Comparison of ENCODE assay signal across 24 cellular contexts in genomic region chr10:133201948-133202725, GRCh38. TPM values are rescaled to one million over a fixed set of nuclear protein-coding genes. Genes with fewer than 3 reads are reported as not detected.
A peak's percentile ranks its signal among the peaks of the same experiment; 100 is the strongest.
DNase-seq lines count a peak whose midpoint lies in the region; ATAC-seq, FAIRE-seq and TF ChIP-seq lines count a peak whose summit lies in the region.
"Had no signal": no experiment of that assay in that cellular context is flagged by ENCODE, and none has a peak within 500 bp of the region (broad histone marks: within the 10 kb centered on the region; RNA-seq: fewer than 3 reads in every experiment).

No MANE protein-coding gene starts in this region.

- H3K4me2 ChIP-seq in HepG2 (ENCODE audit: low read depth, low read length): no peak overlapping the region
- H3K4me2 ChIP-seq: GM23338 had no signal

- H3K36me3 Mint-ChIP-seq in chondrocyte (ENCODE audit: low read depth): no peaks in the 10 kb centered on the region
- no peaks in the 10 kb centered on the region for H3K36me3 Mint-ChIP-seq in activated naive CD8-positive, alpha-beta T cell treated with anti-CD3 and anti-CD28 coated beads for 36 hours
- H3K36me3 Mint-ChIP-seq: CD4-positive, alpha-beta memory T cell had no signal

- no peak overlapping the region for H3K27ac ChIP-seq in HepG2 (ENCODE audit: extremely low read length, insufficient read depth, low read length)
- H3K27ac ChIP-seq in right lobe of liver: no peak overlapping the region
- no peak overlapping the region for H3K27ac ChIP-seq in kidney (ENCODE audit: low read depth in 2 of 2, low read length in 2 of 2)
- no peak overlapping the region for H3K27ac ChIP-seq in vagina

- no peak overlapping the region for H3K9ac ChIP-seq in HepG2 (ENCODE audit: insufficient read depth, low read depth, low read length)
- no peak overlapping the region for H3K9ac ChIP-seq in kidney (ENCODE audit: low read length in 2 of 2)

- H3K4me1 ChIP-seq in HepG2 (ENCODE audit: insufficient read depth, low read length) (no peaks in the 10 kb centered on the region), right lobe of liver (no peaks in the 10 kb centered on the region), kidney (ENCODE audit: control insufficient read depth in 1 of 2, insufficient read depth in 1 of 2, low read depth in 1 of 2, low read length in 2 of 2) (no peaks in the 10 kb centered on the region), vagina (no peaks in the 10 kb centered on the region)
- H3K4me1 ChIP-seq: HAP-1 had no signal

- no peak overlapping the region for H3K27ac Mint-ChIP-seq in chondrocyte (ENCODE audit: unreplicated experiment)
- no peak overlapping the region for H3K27ac Mint-ChIP-seq in activated naive CD8-positive, alpha-beta T cell treated with anti-CD3 and anti-CD28 coated beads for 36 hours
- H3K27ac Mint-ChIP-seq: CD4-positive, alpha-beta memory T cell; GM23338; HFFc6 had no signal

- no peak overlapping the region for H2AFZ ChIP-seq in HepG2 (ENCODE audit: low read length)
- H2AFZ ChIP-seq: GM23338 had no signal

- no peaks in the 10 kb centered on the region for H3K4me1 Mint-ChIP-seq in chondrocyte (ENCODE audit: low read depth)
- no peaks in the 10 kb centered on the region for H3K4me1 Mint-ChIP-seq in activated naive CD8-positive, alpha-beta T cell treated with anti-CD3 and anti-CD28 coated beads for 36 hours
- H3K4me1 Mint-ChIP-seq: CD4-positive, alpha-beta memory T cell; GM23338 had no signal

- no TSS peak for BruUV-seq in HepG2 (replicated peaks; lab: Mats Ljungman, UMichigan)

- FAIRE-seq in HepG2 (lab: Jason Lieb, UNC) (no peak), kidney (lab: Jason Lieb, UNC) (no peak)
- FAIRE-seq: G401.6, GM12892, GM19239, H54 had no signal

- no peak overlapping the region for H3K4me3 Mint-ChIP-seq in chondrocyte (ENCODE audit: unreplicated experiment)
- H3K4me3 Mint-ChIP-seq in activated naive CD8-positive, alpha-beta T cell treated with anti-CD3 and anti-CD28 coated beads for 36 hours: no peak overlapping the region
- H3K4me3 Mint-ChIP-seq: CD4-positive, alpha-beta memory T cell; GM23338; HFFc6 had no signal

- H3K36me3 ChIP-seq in HepG2 (replicated peaks in 1 of 2; ENCODE audit: control insufficient read depth in 1 of 2, insufficient read depth in 2 of 2, low read length in 2 of 2): no peaks in the 10 kb centered on the region
- H3K36me3 ChIP-seq in right lobe of liver: no peaks in the 10 kb centered on the region
- no peaks in the 10 kb centered on the region for H3K36me3 ChIP-seq in kidney (ENCODE audit: control insufficient read depth in 1 of 2, insufficient read depth in 2 of 2, low read length in 2 of 2)
- H3K36me3 ChIP-seq in vagina: no peaks in the 10 kb centered on the region
- H3K36me3 ChIP-seq: HAP-1 had no signal

- POLR2A ChIA-PET in HepG2 (lab: Yijun Ruan, JAX): no interaction called here

- H4K20me1 ChIP-seq in HepG2 (ENCODE audit: insufficient read depth, low read length): no peaks in the 10 kb centered on the region

- no peak for TF ChIP-seq RAD21 in HepG2 (CRISPR knock-in tag; IDR thresholded peaks at IDR 0.05)

- intact Hi-C loops in HepG2 (cut with micrococcal nuclease; ENCODE audit: unreplicated experiment): no loop called here
- intact Hi-C loops in right lobe of liver (cut with DNase I): no loop called here
- intact Hi-C loops in kidney (cut with DNase I): no loop called here
- intact Hi-C loops in vagina (cut with DNase I): no loop called here

- 3% methylated on average over 5 of the region's 29 CpGs for WGBS in HepG2 (ENCODE audit: low lambda C conversion rate)
- 35% methylated on average over 4 of the region's 29 CpGs for WGBS in right lobe of liver (ENCODE audit: insufficient coverage, low coverage, low lambda C conversion rate, missing lambda C conversion rate)

- H3K4me3 ChIP-seq in HepG2 (replicated peaks in 1 of 3; ENCODE audit: insufficient read depth in 1 of 3, low read depth in 2 of 3, low read length in 3 of 3) (no peak overlapping the region), right lobe of liver (no peak overlapping the region), kidney (ENCODE audit: low read length in 2 of 2) (no peak overlapping the region), vagina (no peak overlapping the region)
- H3K4me3 ChIP-seq: GM23338, HAP-1 had no signal

- no peak for TF ChIP-seq CTCF in HepG2 (CRISPR knock-in tag; IDR thresholded peaks at IDR 0.05)
- TF ChIP-seq CTCF in right lobe of liver (IDR thresholded peaks at IDR 0.05): no peak
- no peak for TF ChIP-seq CTCF in chondrocyte (IDR thresholded peaks at IDR 0.05)
- no peak for TF ChIP-seq CTCF in kidney (IDR thresholded peaks at IDR 0.05; ENCODE audit: borderline replicate concordance, extremely low read depth, insufficient read depth)
- TF ChIP-seq CTCF in vagina (IDR thresholded peaks at IDR 0.05): no peak

- TF ChIP-seq POLR2A in HepG2 (IDR thresholded peaks at IDR 0.05; ENCODE audit: insufficient read depth in 1 of 2, low read depth in 2 of 2, low read length in 2 of 2) (no peak), right lobe of liver (IDR thresholded peaks at IDR 0.05) (no peak), vagina (IDR thresholded peaks at IDR 0.05) (no peak)

- DNase-seq in HepG2 (ENCODE audit: low spot score) (no peak), right lobe of liver (no peak), chondrocyte (ENCODE audit: low spot score) (peak; percentile 81), kidney (peak; percentile 64), anterior cingulate cortex (lab: John Stamatoyannopoulos, UW) (no peak), vagina (ENCODE audit: extremely low spot score in 2 of 2) (no peak)
- DNase-seq in activated naive CD8-positive, alpha-beta T cell treated with anti-CD3 and anti-CD28 coated beads for 36 hours: no peak
- DNase-seq: 8988T, C1 segment of cervical spinal cord, Calu3, COR-L47, DMS53, DMS79 treated with DMSO at 0.1 percent for 48 hours, HFFc6 had no signal

- CTCF ChIA-PET in HepG2 (lab: Yijun Ruan, JAX; ENCODE audit: low intra/inter-chr PET ratio, low total read pairs): no interaction called here

- in situ Hi-C loops in HepG2 (cut with HindIII; ENCODE audit: extremely low pct_ligation_motif_present, low pct_unique_long_range_greater_than_20kb): no loop called here

- no peaks in the 10 kb centered on the region for H3K9me3 Mint-ChIP-seq in chondrocyte (ENCODE audit: low read depth)
- H3K9me3 Mint-ChIP-seq in activated naive CD8-positive, alpha-beta T cell treated with anti-CD3 and anti-CD28 coated beads for 36 hours: no peaks in the 10 kb centered on the region
- H3K9me3 Mint-ChIP-seq: CD4-positive, alpha-beta memory T cell; GM23338 had no signal

- ATAC-seq in HepG2 (peak; percentile 17; the same call in 2 of the 3 replicates), right lobe of liver (no peak)
- ATAC-seq: GM23338 had no signal

- H3K9me3 ChIP-seq in HepG2 (ENCODE audit: low read length) (no peaks in the 10 kb centered on the region), right lobe of liver (no peaks in the 10 kb centered on the region), kidney (ENCODE audit: control insufficient read depth in 1 of 2, low read length in 2 of 2) (no peaks in the 10 kb centered on the region), vagina (no peaks in the 10 kb centered on the region)
- H3K9me3 ChIP-seq: HAP-1 had no signal

- H3K27me3 ChIP-seq in HepG2 (ENCODE audit: control insufficient read depth in 1 of 2, insufficient read depth in 2 of 2, low read length in 2 of 2) (peaks cover 34 to 84% of the 10 kb centered on the region in 2 experiments; a peak in 4 of 5 replicates), right lobe of liver (no peaks in the 10 kb centered on the region), vagina (no peaks in the 10 kb centered on the region)

- H3K79me2 ChIP-seq in HepG2 (ENCODE audit: insufficient read depth, low read length): no peaks in the 10 kb centered on the region

- peaks cover 14% of the 10 kb centered on the region for H3K27me3 Mint-ChIP-seq in chondrocyte (ENCODE audit: low read depth)
- H3K27me3 Mint-ChIP-seq in activated naive CD8-positive, alpha-beta T cell treated with anti-CD3 and anti-CD28 coated beads for 36 hours: no peaks in the 10 kb centered on the region

- TF ChIP-seq EP300 in HepG2 (IDR thresholded peaks at IDR 0.05; ENCODE audit: low read depth in 2 of 2, low read length in 2 of 2) (no peak), HepG2 (CRISPR knock-in tag; IDR thresholded peaks at IDR 0.05; ENCODE audit: borderline replicate concordance) (no peak)

RNA-seq across cellular contexts. Expression of gene UTF1, which starts 27.9 kb away (rescaled TPM):
- total RNA-seq in HepG2 (2016; rRNA removed; fragmentation: Illumina TruSeq; extraction: Trizol): not detected in 2 replicates
- total RNA-seq in HepG2 (2016; cell fraction: cytosol; rRNA removed; fragmentation: Illumina TruSeq; extraction: Trizol; ENCODE audit: low read depth): not detected in 2 replicates
- total RNA-seq in HepG2 (2016; cell fraction: insoluble cytoplasmic fraction; rRNA removed; fragmentation: Illumina TruSeq; extraction: Trizol): not detected in 2 replicates
- not detected in 2 replicates for total RNA-seq in HepG2 (2016; cell fraction: membrane; rRNA removed; fragmentation: Illumina TruSeq; extraction: Trizol)
- not detected in 2 replicates for total RNA-seq in HepG2 (2016; cell fraction: nucleus; rRNA removed; fragmentation: Illumina TruSeq; extraction: Trizol)
- not detected in 2 replicates for polyA plus RNA-seq in HepG2 (2011; rRNA removed)
- not detected in 2 replicates for polyA plus RNA-seq in HepG2 (2011; cell fraction: cytosol; rRNA removed)
- not detected in 2 replicates for polyA plus RNA-seq in HepG2 (2011; cell fraction: nucleus; rRNA removed)
- polyA plus RNA-seq in HepG2 (2012): not detected in 2 replicates
- not detected in 2 replicates for polyA plus RNA-seq in HepG2 (2016; cell fraction: cytosol; fragmentation: Illumina TruSeq; extraction: Trizol; ENCODE audit: low read depth)
- polyA plus RNA-seq in HepG2 (2016; cell fraction: insoluble cytoplasmic fraction; fragmentation: Illumina TruSeq; extraction: Trizol; ENCODE audit: low read depth): not detected in 2 replicates
- not detected in 2 replicates for polyA plus RNA-seq in HepG2 (2016; cell fraction: membrane; fragmentation: Illumina TruSeq; extraction: Trizol; ENCODE audit: low read depth)
- polyA plus RNA-seq in HepG2 (2016; cell fraction: nucleus; fragmentation: Illumina TruSeq; extraction: Trizol; ENCODE audit: insufficient read depth, low read depth): not detected in 2 replicates
- polyA minus RNA-seq in HepG2 (2011; rRNA and poly(A)+ RNA removed; ENCODE audit: low replicate concordance): not detected in 2 replicates
- polyA minus RNA-seq in HepG2 (2011; cell fraction: cytosol; rRNA and poly(A)+ RNA removed): not detected in 2 replicates
- polyA minus RNA-seq in HepG2 (2011; cell fraction: nucleus; rRNA and poly(A)+ RNA removed): not detected in 2 replicates
- not detected for total RNA-seq in right lobe of liver
- total RNA-seq in chondrocyte: not detected in 3 replicates
- total RNA-seq in kidney: not detected
- polyA plus RNA-seq in kidney (ENCODE audit: insufficient read depth, low read depth, low replicate concordance): not detected
- total RNA-seq in vagina: not detected
- not detected for total RNA-seq in activated naive CD8-positive, alpha-beta T cell treated with anti-CD3 and anti-CD28 coated beads for 36 hours
- total RNA-seq: A673; Calu3; CD4-positive, alpha-beta memory T cell; Daoy; HFFc6 had no signal
- polyA plus RNA-seq: BJ; CD4-positive, alpha-beta memory T cell had no signal

RNA-seq across cellular contexts. Expression of gene VENTX, which starts 35.5 kb away (rescaled TPM):
- total RNA-seq in HepG2 (2016; rRNA removed; fragmentation: Illumina TruSeq; extraction: Trizol) (not detected in 2 replicates), right lobe of liver (under 1 TPM; 0.09 to 0.38 (median 0.19) TPM), chondrocyte (not detected in 3 replicates), kidney (3.3 TPM), vagina (0.98 TPM)
- not detected in 2 replicates for total RNA-seq in HepG2 (2016; cell fraction: cytosol; rRNA removed; fragmentation: Illumina TruSeq; extraction: Trizol; ENCODE audit: low read depth)
- total RNA-seq in HepG2 (2016; cell fraction: insoluble cytoplasmic fraction; rRNA removed; fragmentation: Illumina TruSeq; extraction: Trizol): not detected in 2 replicates
- total RNA-seq in HepG2 (2016; cell fraction: membrane; rRNA removed; fragmentation: Illumina TruSeq; extraction: Trizol): not detected in 2 replicates
- total RNA-seq in HepG2 (2016; cell fraction: nucleus; rRNA removed; fragmentation: Illumina TruSeq; extraction: Trizol): not detected in 2 replicates
- polyA plus RNA-seq in HepG2 (2011; rRNA removed) (not detected in 2 replicates), kidney (ENCODE audit: insufficient read depth, low read depth, low replicate concordance) (0.39 TPM)
- not detected in 2 replicates for polyA plus RNA-seq in HepG2 (2011; cell fraction: cytosol; rRNA removed)
- not detected in 2 replicates for polyA plus RNA-seq in HepG2 (2011; cell fraction: nucleus; rRNA removed)
- not detected in 2 replicates for polyA plus RNA-seq in HepG2 (2012)
- polyA plus RNA-seq in HepG2 (2016; cell fraction: cytosol; fragmentation: Illumina TruSeq; extraction: Trizol; ENCODE audit: low read depth): not detected in 2 replicates
- polyA plus RNA-seq in HepG2 (2016; cell fraction: insoluble cytoplasmic fraction; fragmentation: Illumina TruSeq; extraction: Trizol; ENCODE audit: low read depth): not detected in 2 replicates
- polyA plus RNA-seq in HepG2 (2016; cell fraction: membrane; fragmentation: Illumina TruSeq; extraction: Trizol; ENCODE audit: low read depth): not detected in 2 replicates
- polyA plus RNA-seq in HepG2 (2016; cell fraction: nucleus; fragmentation: Illumina TruSeq; extraction: Trizol; ENCODE audit: insufficient read depth, low read depth): not detected in 2 replicates
- polyA minus RNA-seq in HepG2 (2011; rRNA and poly(A)+ RNA removed; ENCODE audit: low replicate concordance): not detected in 2 replicates
- not detected in 2 replicates for polyA minus RNA-seq in HepG2 (2011; cell fraction: cytosol; rRNA and poly(A)+ RNA removed)
- not detected in 2 replicates for polyA minus RNA-seq in HepG2 (2011; cell fraction: nucleus; rRNA and poly(A)+ RNA removed)
- not detected for total RNA-seq in activated naive CD8-positive, alpha-beta T cell treated with anti-CD3 and anti-CD28 coated beads for 36 hours
- total RNA-seq: A673; Calu3; CD4-positive, alpha-beta memory T cell; Daoy; HFFc6 had no signal
- polyA plus RNA-seq: BJ; CD4-positive, alpha-beta memory T cell had no signal

RNA-seq across cellular contexts. Expression of gene KNDC1, which starts 42.1 kb away (rescaled TPM):
- total RNA-seq in HepG2 (2016; rRNA removed; fragmentation: Illumina TruSeq; extraction: Trizol): 0.44 TPM in 1 of 2 replicates, not detected in the other
- not detected in 2 replicates for total RNA-seq in HepG2 (2016; cell fraction: cytosol; rRNA removed; fragmentation: Illumina TruSeq; extraction: Trizol; ENCODE audit: low read depth)
- not detected in 2 replicates for total RNA-seq in HepG2 (2016; cell fraction: insoluble cytoplasmic fraction; rRNA removed; fragmentation: Illumina TruSeq; extraction: Trizol)
- total RNA-seq in HepG2 (2016; cell fraction: membrane; rRNA removed; fragmentation: Illumina TruSeq; extraction: Trizol): 0.38 TPM in 1 of 2 replicates, not detected in the other
- total RNA-seq in HepG2 (2016; cell fraction: nucleus; rRNA removed; fragmentation: Illumina TruSeq; extraction: Trizol): not detected in 2 replicates
- 0.56 and 0.69 TPM in 2 replicates for polyA plus RNA-seq in HepG2 (2011; rRNA removed)
- 0.09 and 0.66 TPM in 2 replicates for polyA plus RNA-seq in HepG2 (2011; cell fraction: cytosol; rRNA removed)
- polyA plus RNA-seq in HepG2 (2011; cell fraction: nucleus; rRNA removed): 1.3 and 3.3 TPM in 2 replicates
- 0.17 TPM in 1 of 2 replicates, not detected in the other for polyA plus RNA-seq in HepG2 (2012)
- polyA plus RNA-seq in HepG2 (2016; cell fraction: cytosol; fragmentation: Illumina TruSeq; extraction: Trizol; ENCODE audit: low read depth): 0.03 and 0.17 TPM in 2 replicates
- not detected in 2 replicates for polyA plus RNA-seq in HepG2 (2016; cell fraction: insoluble cytoplasmic fraction; fragmentation: Illumina TruSeq; extraction: Trizol; ENCODE audit: low read depth)
- polyA plus RNA-seq in HepG2 (2016; cell fraction: membrane; fragmentation: Illumina TruSeq; extraction: Trizol; ENCODE audit: low read depth): 0.03 TPM in 1 of 2 replicates, not detected in the other
- polyA plus RNA-seq in HepG2 (2016; cell fraction: nucleus; fragmentation: Illumina TruSeq; extraction: Trizol; ENCODE audit: insufficient read depth, low read depth): not detected in 2 replicates
- polyA minus RNA-seq in HepG2 (2011; rRNA and poly(A)+ RNA removed; ENCODE audit: low replicate concordance): 0.09 and 4.0 TPM in 2 replicates
- polyA minus RNA-seq in HepG2 (2011; cell fraction: cytosol; rRNA and poly(A)+ RNA removed): 0.53 and 1.8 TPM in 2 replicates
- 0.12 and 2.4 TPM in 2 replicates for polyA minus RNA-seq in HepG2 (2011; cell fraction: nucleus; rRNA and poly(A)+ RNA removed)
- 10 to 100 TPM in 2 of 6 experiments, 1 to 10 TPM in 3, under 1 TPM in 1; 0.54 to 11.6 (median 8.2) TPM for total RNA-seq in right lobe of liver
- total RNA-seq in chondrocyte: 0.24 to 0.72 TPM (median 0.55 TPM) in 3 replicates
- total RNA-seq in kidney: 8.7 TPM
- 0.43 TPM for polyA plus RNA-seq in kidney (ENCODE audit: insufficient read depth, low read depth, low replicate concordance)
- total RNA-seq in vagina: 3.4 TPM
- not detected for total RNA-seq in activated naive CD8-positive, alpha-beta T cell treated with anti-CD3 and anti-CD28 coated beads for 36 hours
- total RNA-seq: A673, Daoy had no signal

Comparison
In these comparisons a context has a peak if more than half of its experiments do, and no peak if none do; other contexts are left out.
1. DNase-seq: peak in chondrocyte (single experiment) and kidney (single experiment); none in HepG2 (single experiment), right lobe of liver (0 of 3), anterior cingulate cortex (0 of 58), vagina (0 of 2) and activated naive CD8-positive, alpha-beta T cell treated with anti-CD3 and anti-CD28 coated beads for 36 hours (single experiment).